17 cellular contexts compared by ENCODE assay signal in genomic region chr2:58634653-58635347, GRCh38.
DNase-seq lines count a peak whose midpoint lies in the region; ATAC-seq and TF ChIP-seq lines count a peak whose summit lies in the region.
"Had no signal": no experiment of that assay in that cellular context is flagged by ENCODE, and none has a peak within 500 bp of the region (broad histone marks: within the 10 kb centered on the region; RNA-seq: fewer than 3 reads in every experiment).

No MANE protein-coding gene starts in this region.

- no peak for ATAC-seq in HG03139 (IDR thresholded peaks at IDR 0.05; ENCODE audit: unreplicated experiment)
- ATAC-seq: activated CD8-positive, alpha-beta T cell treated with anti-CD3 and anti-CD28 coated beads, Interleukin-2, amount 10 ng/mL, durations not matched to agents 7 days and 5 days; left colon; T-helper 17 cell had no signal

- H3K4me3 Mint-ChIP-seq in endodermal cell, result no peak overlapping the region
- H3K4me3 Mint-ChIP-seq in chondrocyte (ENCODE audit: unreplicated experiment), result no peak overlapping the region
- H3K4me3 Mint-ChIP-seq: activated CD8-positive, alpha-beta T cell treated with anti-CD3 and anti-CD28 coated beads, Interleukin-2, amount 10 ng/mL, durations not matched to agents 7 days and 5 days; nephron progenitor cell; T-helper 17 cell had no signal

- no peaks in the 10 kb centered on the region for H3K9me3 ChIP-seq in endodermal cell (ENCODE audit: control insufficient read depth, low read length)
- H3K9me3 ChIP-seq: testis had no signal

- H3K9me3 Mint-ChIP-seq in endodermal cell (no peaks in the 10 kb centered on the region), chondrocyte (ENCODE audit: low read depth) (no peaks in the 10 kb centered on the region)
- H3K9me3 Mint-ChIP-seq: nephron progenitor cell had no signal

- WGBS in endodermal cell (ENCODE audit: insufficient coverage in 1 of 2, insufficient read length in 1 of 2), 2 experiments, result 28 to 36% methylated on average over 2 to 4 of the region's 4 CpGs

- H3K9ac ChIP-seq in endodermal cell (ENCODE audit: extremely low read depth, low read length, poor library complexity, severe bottlenecking), result no peak overlapping the region

- peaks cover 5% of the 10 kb centered on the region for H3K4me1 ChIP-seq in endodermal cell (ENCODE audit: control insufficient read depth, insufficient read depth, low read length)
- H3K4me1 ChIP-seq: testis had no signal

- no peak overlapping the region for H3K4me3 ChIP-seq in endodermal cell (ENCODE audit: low read length)
- H3K4me3 ChIP-seq: skin epidermis, testis had no signal

- H3K27ac ChIP-seq in endodermal cell (ENCODE audit: low read depth, low read length), result no peak overlapping the region
- H3K27ac ChIP-seq: 22Rv1, skin epidermis, testis had no signal

- no peaks in the 10 kb centered on the region for H3K36me3 ChIP-seq in endodermal cell (ENCODE audit: control insufficient read depth, insufficient read depth, low read length)

- peak; percentile 42 for DNase-seq in DMS53 (lab: John Stamatoyannopoulos, UW)
- no peak for DNase-seq in DMS53 treated with DMSO at 0.1 percent for 48 hours (lab: John Stamatoyannopoulos, UW; ENCODE audit: unreplicated experiment)
- DNase-seq in NCI-H2081 treated with DMSO at 0.1 percent for 48 hours (lab: John Stamatoyannopoulos, UW), result peak; percentile 58
- DNase-seq in endodermal cell, result peak; percentile 67
- peak; percentile 21 for DNase-seq in smooth muscle cell of the brain vasculature (ENCODE audit: low read depth, low spot score)
- no peak for DNase-seq in chondrocyte (ENCODE audit: low spot score)
- no peak for DNase-seq in AML-193 (lab: John Stamatoyannopoulos, UW)
- DNase-seq: activated CD8-positive, alpha-beta T cell treated with anti-CD3 and anti-CD28 coated beads, Interleukin-2, amount 10 ng/mL, durations not matched to agents 7 days and 5 days; activated naive CD4-positive, alpha-beta T cell treated with anti-CD3 and anti-CD28 coated beads, Interleukin-2, amount 50 U/mL, for 16 hours; foreskin melanocyte; left colon; nephron progenitor cell; T-helper 17 cell; testis had no signal

- no peaks in the 10 kb centered on the region for H3K27me3 ChIP-seq in endodermal cell (ENCODE audit: control insufficient read depth, insufficient read depth, low read length, poor library complexity, severe bottlenecking)
- H3K27me3 ChIP-seq: testis had no signal

- H3K4me1 Mint-ChIP-seq in endodermal cell (peaks cover 38% of the 10 kb centered on the region), chondrocyte (ENCODE audit: low read depth) (peaks cover 35% of the 10 kb centered on the region)
- H3K4me1 Mint-ChIP-seq: T-helper 17 cell had no signal

- H3K27me3 Mint-ChIP-seq in endodermal cell (ENCODE audit: insufficient read depth) (no peaks in the 10 kb centered on the region), chondrocyte (ENCODE audit: low read depth) (no peaks in the 10 kb centered on the region)

- H3K27ac Mint-ChIP-seq in endodermal cell (peak overlapping the region; percentile 79), chondrocyte (ENCODE audit: unreplicated experiment) (no peak overlapping the region)
- H3K27ac Mint-ChIP-seq: activated CD8-positive, alpha-beta T cell treated with anti-CD3 and anti-CD28 coated beads, Interleukin-2, amount 10 ng/mL, durations not matched to agents 7 days and 5 days; nephron progenitor cell; T-helper 17 cell had no signal

- TF ChIP-seq CTCF in endodermal cell (conservative IDR thresholded peaks at IDR 0.05), result no peak
- TF ChIP-seq CTCF in chondrocyte (IDR thresholded peaks at IDR 0.05), result no peak

- no peaks in the 10 kb centered on the region for H3K36me3 Mint-ChIP-seq in endodermal cell (ENCODE audit: low read depth)
- no peaks in the 10 kb centered on the region for H3K36me3 Mint-ChIP-seq in chondrocyte (ENCODE audit: low read depth)

Comparison
In these comparisons a context has a peak if more than half of its experiments do, and no peak if none do; other contexts are left out.
1. DNase-seq: peak in DMS53 (single experiment), NCI-H2081 treated with DMSO at 0.1 percent for 48 hours (single experiment), endodermal cell (single experiment) and smooth muscle cell of the brain vasculature (single experiment); none in DMS53 treated with DMSO at 0.1 percent for 48 hours (single experiment), chondrocyte (single experiment) and AML-193 (0 of 2).